Comparison of ENCODE assay signal across 1 cellular context in the genomic region with DNA sequence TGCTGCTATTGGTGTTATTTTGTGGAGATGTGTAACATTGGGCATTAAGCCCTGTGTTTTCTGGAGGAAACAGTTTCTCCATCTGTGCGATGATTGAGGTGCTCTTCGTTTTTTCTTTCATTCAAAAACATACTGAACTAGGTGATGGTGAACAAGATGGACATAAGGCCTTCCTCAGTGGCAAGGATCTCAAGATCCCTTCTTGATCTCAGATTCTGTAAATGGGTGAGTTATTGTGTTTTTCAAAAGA.
TF ChIP-seq lines count a peak whose summit lies in the region.

No MANE protein-coding gene starts in this region.

TF ChIP-seq in HepG2, 621 proteins besides CTCF, POLR2A, EP300 and RAD21 (continued from another document):
- no peak for TF ChIP-seq ZZZ3 (CRISPR knock-in tag; IDR thresholded peaks at IDR 0.05; ENCODE audit: borderline replicate concordance)
- no peak for TF ChIP-seq RFXANK (CRISPR knock-in tag; IDR thresholded peaks at IDR 0.05)
- TF ChIP-seq, protein P1, sequence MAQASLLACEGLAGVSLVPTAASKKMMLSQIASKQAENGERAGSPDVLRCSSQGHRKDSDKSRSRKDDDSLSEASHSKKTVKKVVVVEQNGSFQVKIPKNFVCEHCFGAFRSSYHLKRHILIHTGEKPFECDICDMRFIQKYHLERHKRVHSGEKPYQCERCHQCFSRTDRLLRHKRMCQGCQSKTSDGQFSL (CRISPR knock-in tag; IDR thresholded peaks at IDR 0.05), result no peak
- TF ChIP-seq ZFYVE20 (CRISPR knock-in tag; IDR thresholded peaks at IDR 0.05; ENCODE audit: borderline replicate concordance, low read depth), result no peak
- TF ChIP-seq ZNF567 (CRISPR knock-in tag; IDR thresholded peaks at IDR 0.05; ENCODE audit: borderline replicate concordance), result no peak
- TF ChIP-seq ZNF234 (CRISPR knock-in tag; conservative IDR thresholded peaks at IDR 0.05), result no peak
- no peak for TF ChIP-seq PBX2 (CRISPR knock-in tag; IDR thresholded peaks at IDR 0.05)
- no peak for TF ChIP-seq REXO4 (CRISPR knock-in tag; IDR thresholded peaks at IDR 0.05; ENCODE audit: borderline replicate concordance)
- TF ChIP-seq, protein P2, sequence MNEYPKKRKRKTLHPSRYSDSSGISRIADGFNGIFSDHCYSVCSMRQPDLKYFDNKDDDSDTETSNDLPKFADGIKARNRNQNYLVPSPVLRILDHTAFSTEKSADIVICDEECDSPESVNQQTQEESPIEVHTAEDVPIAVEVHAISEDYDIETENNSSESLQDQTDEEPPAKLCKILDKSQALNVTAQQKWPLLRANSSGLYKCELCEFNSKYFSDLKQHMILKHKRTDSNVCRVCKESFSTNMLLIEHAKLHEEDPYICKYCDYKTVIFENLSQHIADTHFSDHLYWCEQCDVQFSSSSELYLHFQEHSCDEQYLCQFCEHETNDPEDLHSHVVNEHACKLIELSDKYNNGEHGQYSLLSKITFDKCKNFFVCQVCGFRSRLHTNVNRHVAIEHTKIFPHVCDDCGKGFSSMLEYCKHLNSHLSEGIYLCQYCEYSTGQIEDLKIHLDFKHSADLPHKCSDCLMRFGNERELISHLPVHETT (CRISPR knock-in tag; conservative IDR thresholded peaks at IDR 0.05), result no peak
- no peak for TF ChIP-seq ZNF292 (CRISPR knock-in tag; IDR thresholded peaks at IDR 0.05; ENCODE audit: borderline replicate concordance, low read depth)
- TF ChIP-seq MIER3 (CRISPR knock-in tag; IDR thresholded peaks at IDR 0.05; ENCODE audit: borderline replicate concordance), result no peak
- TF ChIP-seq ZNF230 (CRISPR knock-in tag; IDR thresholded peaks at IDR 0.05), result no peak
- no peak for TF ChIP-seq ZFY (CRISPR knock-in tag; IDR thresholded peaks at IDR 0.05)
- TF ChIP-seq HDAC1 (CRISPR knock-in tag; IDR thresholded peaks at IDR 0.05), result no peak
- no peak for TF ChIP-seq JUND (CRISPR knock-in tag; IDR thresholded peaks at IDR 0.05)
- TF ChIP-seq IRF9 (CRISPR knock-in tag; IDR thresholded peaks at IDR 0.05; ENCODE audit: borderline replicate concordance), result no peak
- TF ChIP-seq, protein P3, sequence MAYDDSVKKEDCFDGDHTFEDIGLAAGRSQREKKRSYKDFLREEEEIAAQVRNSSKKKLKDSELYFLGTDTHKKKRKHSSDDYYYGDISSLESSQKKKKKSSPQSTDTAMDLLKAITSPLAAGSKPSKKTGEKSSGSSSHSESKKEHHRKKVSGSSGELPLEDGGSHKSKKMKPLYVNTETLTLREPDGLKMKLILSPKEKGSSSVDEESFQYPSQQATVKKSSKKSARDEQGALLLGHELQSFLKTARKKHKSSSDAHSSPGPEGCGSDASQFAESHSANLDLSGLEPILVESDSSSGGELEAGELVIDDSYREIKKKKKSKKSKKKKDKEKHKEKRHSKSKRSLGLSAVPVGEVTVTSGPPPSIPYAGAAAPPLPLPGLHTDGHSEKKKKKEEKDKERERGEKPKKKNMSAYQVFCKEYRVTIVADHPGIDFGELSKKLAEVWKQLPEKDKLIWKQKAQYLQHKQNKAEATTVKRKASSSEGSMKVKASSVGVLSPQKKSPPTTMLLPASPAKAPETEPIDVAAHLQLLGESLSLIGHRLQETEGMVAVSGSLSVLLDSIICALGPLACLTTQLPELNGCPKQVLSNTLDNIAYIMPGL (CRISPR knock-in tag; IDR thresholded peaks at IDR 0.05; ENCODE audit: borderline replicate concordance in 1 of 2, low read depth in 1 of 2), result no peak
- no peak for TF ChIP-seq MXD3 (CRISPR knock-in tag; IDR thresholded peaks at IDR 0.05)
